1 cellular context compared by ENCODE assay signal in the genomic region with DNA sequence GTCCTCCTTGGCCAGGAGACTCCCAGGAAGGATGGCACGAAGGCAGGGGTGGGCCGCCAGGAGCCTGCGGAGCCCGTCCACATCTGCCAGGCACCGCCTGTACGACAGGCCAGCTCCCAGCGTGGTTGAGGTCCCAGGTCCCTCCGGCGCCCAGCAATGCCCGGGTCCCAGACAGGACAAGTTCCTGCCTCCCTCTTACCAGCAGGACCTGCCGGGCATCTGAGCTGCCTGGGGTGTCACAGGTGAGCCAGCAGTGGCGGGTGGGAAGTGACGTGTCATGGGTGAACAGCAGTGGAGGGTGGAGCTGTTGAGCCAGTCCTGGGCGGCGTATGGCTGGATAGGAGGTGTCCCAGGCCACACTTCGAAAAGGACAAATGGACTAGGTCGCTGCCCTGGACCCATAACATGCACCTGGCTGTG.
A peak's percentile ranks its signal among the peaks of the same experiment; 100 is the strongest.
TF ChIP-seq lines count a peak whose summit lies in the region.

No MANE protein-coding gene starts in this region.

TF ChIP-seq in K562, 482 proteins besides CTCF, POLR2A, EP300 and RAD21 (continued from another document):
- TF ChIP-seq, protein P1, sequence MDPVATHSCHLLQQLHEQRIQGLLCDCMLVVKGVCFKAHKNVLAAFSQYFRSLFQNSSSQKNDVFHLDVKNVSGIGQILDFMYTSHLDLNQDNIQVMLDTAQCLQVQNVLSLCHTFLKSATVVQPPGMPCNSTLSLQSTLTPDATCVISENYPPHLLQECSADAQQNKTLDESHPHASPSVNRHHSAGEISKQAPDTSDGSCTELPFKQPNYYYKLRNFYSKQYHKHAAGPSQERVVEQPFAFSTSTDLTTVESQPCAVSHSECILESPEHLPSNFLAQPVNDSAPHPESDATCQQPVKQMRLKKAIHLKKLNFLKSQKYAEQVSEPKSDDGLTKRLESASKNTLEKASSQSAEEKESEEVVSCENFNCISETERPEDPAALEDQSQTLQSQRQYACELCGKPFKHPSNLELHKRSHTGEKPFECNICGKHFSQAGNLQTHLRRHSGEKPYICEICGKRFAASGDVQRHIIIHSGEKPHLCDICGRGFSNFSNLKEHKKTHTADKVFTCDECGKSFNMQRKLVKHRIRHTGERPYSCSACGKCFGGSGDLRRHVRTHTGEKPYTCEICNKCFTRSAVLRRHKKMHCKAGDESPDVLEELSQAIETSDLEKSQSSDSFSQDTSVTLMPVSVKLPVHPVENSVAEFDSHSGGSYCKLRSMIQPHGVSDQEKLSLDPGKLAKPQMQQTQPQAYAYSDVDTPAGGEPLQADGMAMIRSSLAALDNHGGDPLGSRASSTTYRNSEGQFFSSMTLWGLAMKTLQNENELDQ (CRISPR knock-in tag; IDR thresholded peaks at IDR 0.05; ENCODE audit: borderline replicate concordance), result no peak
- TF ChIP-seq CREM (IDR thresholded peaks at IDR 0.05; ENCODE audit: low read depth), result peak; percentile 82
- TF ChIP-seq, protein P2, sequence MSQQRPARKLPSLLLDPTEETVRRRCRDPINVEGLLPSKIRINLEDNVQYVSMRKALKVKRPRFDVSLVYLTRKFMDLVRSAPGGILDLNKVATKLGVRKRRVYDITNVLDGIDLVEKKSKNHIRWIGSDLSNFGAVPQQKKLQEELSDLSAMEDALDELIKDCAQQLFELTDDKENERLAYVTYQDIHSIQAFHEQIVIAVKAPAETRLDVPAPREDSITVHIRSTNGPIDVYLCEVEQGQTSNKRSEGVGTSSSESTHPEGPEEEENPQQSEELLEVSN (IDR thresholded peaks at IDR 0.05; ENCODE audit: borderline replicate concordance in 1 of 2, extremely low read depth in 1 of 2, insufficient read depth in 1 of 2, insufficient read length in 1 of 2, low read depth in 1 of 2, low read length in 1 of 2, poor library complexity in 1 of 2, severe bottlenecking in 1 of 2), result no peak
- no peak for TF ChIP-seq SMARCE1 (IDR thresholded peaks at IDR 0.05)
- no peak for TF ChIP-seq HDAC3 (IDR thresholded peaks at IDR 0.05; ENCODE audit: borderline replicate concordance, partially characterized antibody)
- TF ChIP-seq SRF (CRISPR knock-in tag; IDR thresholded peaks at IDR 0.05), result no peak
- TF ChIP-seq ZNF41 (CRISPR knock-in tag; conservative IDR thresholded peaks at IDR 0.05), result no peak
- TF ChIP-seq ILF3 (IDR thresholded peaks at IDR 0.05; ENCODE audit: borderline replicate concordance), result no peak
- peak; percentile 52; the same call in 1 of the 2 replicates for TF ChIP-seq CREB1 (IDR thresholded peaks at IDR 0.05)
- 0 out of 2 replicates have a peak, but pooled peaks have one; percentile 17 for TF ChIP-seq CREB1 (CRISPR knock-in tag; IDR thresholded peaks at IDR 0.05)
- TF ChIP-seq HIVEP1 (CRISPR knock-in tag; IDR thresholded peaks at IDR 0.05), result no peak
- TF ChIP-seq CTBP1 (IDR thresholded peaks at IDR 0.05; ENCODE audit: borderline replicate concordance), result peak; percentile 39; the same call in 1 of the 2 replicates
- TF ChIP-seq ZNF23 (CRISPR knock-in tag; IDR thresholded peaks at IDR 0.05), result no peak
- no peak for TF ChIP-seq NELFE (IDR thresholded peaks at IDR 0.05; ENCODE audit: insufficient read depth, insufficient read length)
- TF ChIP-seq PRPF4 (IDR thresholded peaks at IDR 0.05; ENCODE audit: insufficient read depth, low read depth, low read length, poor library complexity, severe bottlenecking), result no peak
- TF ChIP-seq CBX8 (IDR thresholded peaks at IDR 0.05; ENCODE audit: borderline replicate concordance, extremely low read depth, low read depth, low read length, poor library complexity, severe bottlenecking), result no peak
- no peak for TF ChIP-seq SMARCC2 (IDR thresholded peaks at IDR 0.05; ENCODE audit: low read depth)
- TF ChIP-seq ZSCAN29 (IDR thresholded peaks at IDR 0.05), result no peak
- TF ChIP-seq RB1 (IDR thresholded peaks at IDR 0.05; ENCODE audit: low read depth), result no peak
- TF ChIP-seq ZNF408 (CRISPR knock-in tag; IDR thresholded peaks at IDR 0.05; ENCODE audit: low read depth), result no peak
- no peak for TF ChIP-seq TEAD2 (tag; IDR thresholded peaks at IDR 0.05)
- TF ChIP-seq CHD1 (IDR thresholded peaks at IDR 0.05; ENCODE audit: low read length), result no peak
- TF ChIP-seq, protein P3, sequence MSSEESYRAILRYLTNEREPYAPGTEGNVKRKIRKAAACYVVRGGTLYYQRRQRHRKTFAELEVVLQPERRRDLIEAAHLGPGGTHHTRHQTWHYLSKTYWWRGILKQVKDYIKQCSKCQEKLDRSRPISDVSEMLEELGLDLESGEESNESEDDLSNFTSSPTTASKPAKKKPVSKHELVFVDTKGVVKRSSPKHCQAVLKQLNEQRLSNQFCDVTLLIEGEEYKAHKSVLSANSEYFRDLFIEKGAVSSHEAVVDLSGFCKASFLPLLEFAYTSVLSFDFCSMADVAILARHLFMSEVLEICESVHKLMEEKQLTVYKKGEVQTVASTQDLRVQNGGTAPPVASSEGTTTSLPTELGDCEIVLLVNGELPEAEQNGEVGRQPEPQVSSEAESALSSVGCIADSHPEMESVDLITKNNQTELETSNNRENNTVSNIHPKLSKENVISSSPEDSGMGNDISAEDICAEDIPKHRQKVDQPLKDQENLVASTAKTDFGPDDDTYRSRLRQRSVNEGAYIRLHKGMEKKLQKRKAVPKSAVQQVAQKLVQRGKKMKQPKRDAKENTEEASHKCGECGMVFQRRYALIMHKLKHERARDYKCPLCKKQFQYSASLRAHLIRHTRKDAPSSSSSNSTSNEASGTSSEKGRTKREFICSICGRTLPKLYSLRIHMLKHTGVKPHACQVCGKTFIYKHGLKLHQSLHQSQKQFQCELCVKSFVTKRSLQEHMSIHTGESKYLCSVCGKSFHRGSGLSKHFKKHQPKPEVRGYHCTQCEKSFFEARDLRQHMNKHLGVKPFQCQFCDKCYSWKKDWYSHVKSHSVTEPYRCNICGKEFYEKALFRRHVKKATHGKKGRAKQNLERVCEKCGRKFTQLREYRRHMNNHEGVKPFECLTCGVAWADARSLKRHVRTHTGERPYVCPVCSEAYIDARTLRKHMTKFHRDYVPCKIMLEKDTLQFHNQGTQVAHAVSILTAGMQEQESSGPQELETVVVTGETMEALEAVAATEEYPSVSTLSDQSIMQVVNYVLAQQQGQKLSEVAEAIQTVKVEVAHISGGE (CRISPR knock-in tag; IDR thresholded peaks at IDR 0.05), result no peak
- TF ChIP-seq CHCHD3 (CRISPR knock-in tag; IDR thresholded peaks at IDR 0.05), result no peak
- no peak for TF ChIP-seq KLF16 (IDR thresholded peaks at IDR 0.05)
- no peak for TF ChIP-seq ZNF146 (CRISPR knock-in tag; IDR thresholded peaks at IDR 0.05; ENCODE audit: unreplicated experiment)
- no peak for TF ChIP-seq ZC3H11A (IDR thresholded peaks at IDR 0.05; ENCODE audit: low read depth, low read length)
- TF ChIP-seq POLR3A (IDR thresholded peaks at IDR 0.05; ENCODE audit: borderline replicate concordance, extremely low read depth, insufficient read depth, insufficient read length), result no peak
- no peak for TF ChIP-seq SAFB2 (IDR thresholded peaks at IDR 0.05; ENCODE audit: borderline replicate concordance, low read depth, low read length, severe bottlenecking)
- TF ChIP-seq, protein P4, sequence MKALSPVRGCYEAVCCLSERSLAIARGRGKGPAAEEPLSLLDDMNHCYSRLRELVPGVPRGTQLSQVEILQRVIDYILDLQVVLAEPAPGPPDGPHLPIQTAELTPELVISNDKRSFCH (CRISPR knock-in tag; IDR thresholded peaks at IDR 0.05), result no peak
- TF ChIP-seq, protein P4 (tag; IDR thresholded peaks at IDR 0.05), result no peak
- TF ChIP-seq, protein P5, sequence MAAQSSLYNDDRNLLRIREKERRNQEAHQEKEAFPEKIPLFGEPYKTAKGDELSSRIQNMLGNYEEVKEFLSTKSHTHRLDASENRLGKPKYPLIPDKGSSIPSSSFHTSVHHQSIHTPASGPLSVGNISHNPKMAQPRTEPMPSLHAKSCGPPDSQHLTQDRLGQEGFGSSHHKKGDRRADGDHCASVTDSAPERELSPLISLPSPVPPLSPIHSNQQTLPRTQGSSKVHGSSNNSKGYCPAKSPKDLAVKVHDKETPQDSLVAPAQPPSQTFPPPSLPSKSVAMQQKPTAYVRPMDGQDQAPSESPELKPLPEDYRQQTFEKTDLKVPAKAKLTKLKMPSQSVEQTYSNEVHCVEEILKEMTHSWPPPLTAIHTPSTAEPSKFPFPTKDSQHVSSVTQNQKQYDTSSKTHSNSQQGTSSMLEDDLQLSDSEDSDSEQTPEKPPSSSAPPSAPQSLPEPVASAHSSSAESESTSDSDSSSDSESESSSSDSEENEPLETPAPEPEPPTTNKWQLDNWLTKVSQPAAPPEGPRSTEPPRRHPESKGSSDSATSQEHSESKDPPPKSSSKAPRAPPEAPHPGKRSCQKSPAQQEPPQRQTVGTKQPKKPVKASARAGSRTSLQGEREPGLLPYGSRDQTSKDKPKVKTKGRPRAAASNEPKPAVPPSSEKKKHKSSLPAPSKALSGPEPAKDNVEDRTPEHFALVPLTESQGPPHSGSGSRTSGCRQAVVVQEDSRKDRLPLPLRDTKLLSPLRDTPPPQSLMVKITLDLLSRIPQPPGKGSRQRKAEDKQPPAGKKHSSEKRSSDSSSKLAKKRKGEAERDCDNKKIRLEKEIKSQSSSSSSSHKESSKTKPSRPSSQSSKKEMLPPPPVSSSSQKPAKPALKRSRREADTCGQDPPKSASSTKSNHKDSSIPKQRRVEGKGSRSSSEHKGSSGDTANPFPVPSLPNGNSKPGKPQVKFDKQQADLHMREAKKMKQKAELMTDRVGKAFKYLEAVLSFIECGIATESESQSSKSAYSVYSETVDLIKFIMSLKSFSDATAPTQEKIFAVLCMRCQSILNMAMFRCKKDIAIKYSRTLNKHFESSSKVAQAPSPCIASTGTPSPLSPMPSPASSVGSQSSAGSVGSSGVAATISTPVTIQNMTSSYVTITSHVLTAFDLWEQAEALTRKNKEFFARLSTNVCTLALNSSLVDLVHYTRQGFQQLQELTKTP (IDR thresholded peaks at IDR 0.05; ENCODE audit: low read depth in 1 of 2, partially characterized antibody in 2 of 2), result no peak
- no peak for TF ChIP-seq KHSRP (IDR thresholded peaks at IDR 0.05)
TF ChIP-seq in K562: peak in this region for 8.
